In the genomic region with DNA sequence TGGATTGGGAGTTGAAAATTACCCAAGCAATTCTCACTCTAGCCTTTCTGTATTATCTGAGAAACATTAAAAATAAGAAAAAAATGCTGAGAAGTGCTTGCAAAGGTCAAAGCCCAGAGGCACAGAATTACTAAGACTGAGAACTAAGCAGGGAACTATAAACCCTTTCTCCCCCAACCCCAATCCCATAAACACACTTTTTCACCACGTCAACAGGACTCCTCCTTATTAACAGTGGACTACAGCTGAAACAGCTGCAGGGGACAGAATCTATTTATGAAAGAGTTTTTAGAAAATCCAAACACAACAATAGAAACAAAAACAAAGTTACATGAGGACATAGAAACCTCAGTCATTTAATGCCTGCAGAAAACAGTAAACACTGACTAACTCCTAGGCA, we compare ENCODE assay signal across 1 cellular context.
TF ChIP-seq lines count a peak whose summit lies in the region.

No MANE protein-coding gene starts in this region.

TF ChIP-seq in GM12878, 131 proteins besides CTCF, POLR2A, EP300 and RAD21:
- TF ChIP-seq NRF1 (conservative IDR thresholded peaks at IDR 0.05; ENCODE audit: low read depth, low read length) (no peak), ZNF687 (IDR thresholded peaks at IDR 0.05) (no peak), EGR1 (IDR thresholded peaks at IDR 0.05; ENCODE audit: borderline replicate concordance in 1 of 2, low read depth in 2 of 2, low read length in 2 of 2) (no peak), ZNF622 (IDR thresholded peaks at IDR 0.05) (no peak), NR2F1 (conservative IDR thresholded peaks at IDR 0.05) (0 out of 2 replicates have a peak, but pooled peaks have one; percentile 31)
- TF ChIP-seq, protein P1, sequence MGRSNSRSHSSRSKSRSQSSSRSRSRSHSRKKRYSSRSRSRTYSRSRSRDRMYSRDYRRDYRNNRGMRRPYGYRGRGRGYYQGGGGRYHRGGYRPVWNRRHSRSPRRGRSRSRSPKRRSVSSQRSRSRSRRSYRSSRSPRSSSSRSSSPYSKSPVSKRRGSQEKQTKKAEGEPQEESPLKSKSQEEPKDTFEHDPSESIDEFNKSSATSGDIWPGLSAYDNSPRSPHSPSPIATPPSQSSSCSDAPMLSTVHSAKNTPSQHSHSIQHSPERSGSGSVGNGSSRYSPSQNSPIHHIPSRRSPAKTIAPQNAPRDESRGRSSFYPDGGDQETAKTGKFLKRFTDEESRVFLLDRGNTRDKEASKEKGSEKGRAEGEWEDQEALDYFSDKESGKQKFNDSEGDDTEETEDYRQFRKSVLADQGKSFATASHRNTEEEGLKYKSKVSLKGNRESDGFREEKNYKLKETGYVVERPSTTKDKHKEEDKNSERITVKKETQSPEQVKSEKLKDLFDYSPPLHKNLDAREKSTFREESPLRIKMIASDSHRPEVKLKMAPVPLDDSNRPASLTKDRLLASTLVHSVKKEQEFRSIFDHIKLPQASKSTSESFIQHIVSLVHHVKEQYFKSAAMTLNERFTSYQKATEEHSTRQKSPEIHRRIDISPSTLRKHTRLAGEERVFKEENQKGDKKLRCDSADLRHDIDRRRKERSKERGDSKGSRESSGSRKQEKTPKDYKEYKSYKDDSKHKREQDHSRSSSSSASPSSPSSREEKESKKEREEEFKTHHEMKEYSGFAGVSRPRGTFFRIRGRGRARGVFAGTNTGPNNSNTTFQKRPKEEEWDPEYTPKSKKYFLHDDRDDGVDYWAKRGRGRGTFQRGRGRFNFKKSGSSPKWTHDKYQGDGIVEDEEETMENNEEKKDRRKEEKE (IDR thresholded peaks at IDR 0.05), result no peak
TF ChIP-seq in GM12878: peak in this region for 1.
